In genomic region chr5:117095803-117096332, GRCh38 we compare ENCODE assay signal across 30 cellular contexts.
DNase-seq lines count a peak whose midpoint lies in the region; ATAC-seq and TF ChIP-seq lines count a peak whose summit lies in the region.
"Had no signal": no experiment of that assay in that cellular context is flagged by ENCODE, and none has a peak within 500 bp of the region (broad histone marks: within the 10 kb centered on the region; RNA-seq: fewer than 3 reads in every experiment).

No MANE protein-coding gene starts in this region.

- peaks cover 16% of the 10 kb centered on the region for H3K27me3 Mint-ChIP-seq in H9 (ENCODE audit: low read depth)
- H3K27me3 Mint-ChIP-seq: activated B cell treated with CpG ODN at 0.5 μM for 24 hours; natural killer cell treated with Interleukin-12 subunit alpha and Interleukin-12 subunit beta and Interleukin-15 and Interleukin-18, amount 100 ng/mL, for 72 hours had no signal

- H3K23ac ChIP-seq in H9 (ENCODE audit: insufficient read length, low read depth, low read length), result no peak overlapping the region

- no peak overlapping the region for H3T11ph ChIP-seq in H9 (ENCODE audit: low read length)

- peaks cover 24 to 25% of the 10 kb centered on the region in 2 experiments for H3K4me1 Mint-ChIP-seq in H9
- H3K4me1 Mint-ChIP-seq: activated B cell treated with CpG ODN at 0.5 μM for 24 hours; CD14-positive monocyte; stimulated activated effector memory CD8-positive, alpha-beta T cell treated with anti-CD3 and anti-CD28 coated beads, Interleukin-12 subunit alpha, Interleukin-12 subunit beta, amount 100 ng/mL, for 72 hours had no signal

- H3K9ac ChIP-seq in SK-N-MC (ENCODE audit: insufficient read length), result peak overlapping the region; percentile 12
- H3K9ac ChIP-seq in smooth muscle cell (ENCODE audit: low read depth), result no peak overlapping the region
- H3K9ac ChIP-seq in H9 (ENCODE audit: extremely low read depth, insufficient read length, low read length), result no peak overlapping the region

- no peak overlapping the region for H2BK12ac ChIP-seq in H9 (ENCODE audit: insufficient read length, low read depth, low read length)

- peak overlapping the region in 1 of 3 experiments; percentile 1; a peak in 1 of 7 replicates for H3K27ac Mint-ChIP-seq in H9
- H3K27ac Mint-ChIP-seq: activated B cell treated with CpG ODN at 0.5 μM for 24 hours; CD14-positive monocyte; natural killer cell treated with Interleukin-12 subunit alpha and Interleukin-12 subunit beta and Interleukin-15 and Interleukin-18, amount 100 ng/mL, for 72 hours; stimulated activated effector memory CD8-positive, alpha-beta T cell treated with anti-CD3 and anti-CD28 coated beads, Interleukin-12 subunit alpha, Interleukin-12 subunit beta, amount 100 ng/mL, for 72 hours had no signal

- no peaks in the 10 kb centered on the region for H4K20me1 ChIP-seq in smooth muscle cell (ENCODE audit: low read depth)
- no peaks in the 10 kb centered on the region for H4K20me1 ChIP-seq in H9 (ENCODE audit: control insufficient read depth, insufficient read depth, insufficient read length)

- H3K4ac ChIP-seq in H9 (ENCODE audit: low read depth, low read length), result no peak overlapping the region

- no peak overlapping the region for H4K8ac ChIP-seq in H9 (replicated peaks; ENCODE audit: insufficient read length, low read depth, low read length)

- peak; percentile 8 for DNase-seq in DMS 273 (lab: John Stamatoyannopoulos, UW; ENCODE audit: unreplicated experiment)
- no peak for DNase-seq in DMS 273 treated with DMSO at 0.1 percent for 48 hours (lab: John Stamatoyannopoulos, UW)
- DNase-seq in SK-N-MC (ENCODE audit: low read depth, low spot score), result no peak
- DNase-seq in medulla oblongata (ENCODE audit: extremely low spot score), result peak; percentile 13
- no peak for DNase-seq in smooth muscle cell (lab: John Stamatoyannopoulos, UW; ENCODE audit: unreplicated experiment)
- no peak for DNase-seq in H9
- no peak for DNase-seq in esophagus squamous epithelium (lab: John Stamatoyannopoulos, UW)
- DNase-seq: 8988T; activated B cell treated with CpG ODN at 0.5 μM for 24 hours; activated CD4-positive, alpha-beta T cell treated with anti-CD3 and anti-CD28 coated beads, Interleukin-2, amount 50 U/mL, for 1 hour; activated naive CD4-positive, alpha-beta T cell treated with Interleukin-2 at 50 U/mL for 16 hours; activated T-cell treated with anti-CD3 and anti-CD28 coated beads, Interleukin-2, amount 50 U/mL, for 48 hours; dermis blood vessel endothelial cell; hypothalamus; left ventricle myocardium superior; mucosa of descending colon; NCI-H1105; NCI-H2029; NCI-H446 treated with DMSO at 0.1 percent for 48 hours; NK-92 treated with Interleukin-12 subunit alpha and Interleukin-12 subunit beta, amount 100 ng/mL, for 24 hours; right lobe of liver; Right ventricle myocardium superior; stimulated activated CD4-positive, alpha-beta T cell treated with anti-CD3 and anti-CD28 coated beads, Interleukin-12 subunit alpha, Interleukin-12 subunit beta, amount 100 ng/mL, for 4 hours; stimulated activated CD4-positive, alpha-beta T cell treated with anti-CD3 and anti-CD28 coated beads, Interleukin-4, amount 100 ng/mL, for 24 hours; T1000; upper lobe of left lung had no signal

- no peak overlapping the region for H3K14ac ChIP-seq in H9 (ENCODE audit: insufficient read depth, low read length)

- ATAC-seq in GM21447 (IDR thresholded peaks at IDR 0.05; ENCODE audit: unreplicated experiment), result no peak
- ATAC-seq: left ventricle myocardium superior; mucosa of descending colon; natural killer cell treated with Interleukin-12 subunit alpha and Interleukin-12 subunit beta and Interleukin-15 and Interleukin-18, amount 100 ng/mL, for 72 hours; right lobe of liver; stimulated activated effector memory CD8-positive, alpha-beta T cell treated with anti-CD3 and anti-CD28 coated beads, Interleukin-12 subunit alpha, Interleukin-12 subunit beta, amount 100 ng/mL, for 72 hours had no signal

- H2AK5ac ChIP-seq in H9 (ENCODE audit: insufficient read length, low read length), result no peak overlapping the region

- WGBS in smooth muscle cell (ENCODE audit: low lambda C conversion rate), result 18% methylated on average over 4 of the region's 4 CpGs
- no CpG with 5 or more reads among the region's 4 CpGs for WGBS in H9 (ENCODE audit: extremely low coverage, insufficient read length, low lambda C conversion rate)
- 63 to 72% methylated on average over 4 of the region's 4 CpGs for WGBS in esophagus squamous epithelium, 2 donors

- H2AFZ ChIP-seq in smooth muscle cell (ENCODE audit: low read depth), result peak overlapping the region; percentile 89
- no peak overlapping the region for H2AFZ ChIP-seq in H9 (ENCODE audit: low read length)

- H3K9me3 Mint-ChIP-seq in H9, result no peaks in the 10 kb centered on the region; a peak in 1 of 5 replicates
- H3K9me3 Mint-ChIP-seq: activated B cell treated with CpG ODN at 0.5 μM for 24 hours had no signal

- H3K4me1 ChIP-seq in smooth muscle cell (ENCODE audit: low read depth), result peaks cover 24% of the 10 kb centered on the region
- peaks cover 3% of the 10 kb centered on the region; the same call in 1 of the 2 replicates for H3K4me1 ChIP-seq in H9 (ENCODE audit: insufficient read depth, low read length)
- no peaks in the 10 kb centered on the region for H3K4me1 ChIP-seq in esophagus squamous epithelium
- H3K4me1 ChIP-seq: right lobe of liver, upper lobe of left lung had no signal

- no peak for TF ChIP-seq POLR2A in esophagus squamous epithelium (IDR thresholded peaks at IDR 0.05)

- H4K5ac ChIP-seq in H9 (ENCODE audit: insufficient read length, low read depth, low read length), result no peak overlapping the region

- H3K36me3 ChIP-seq in SK-N-MC (ENCODE audit: insufficient read depth, low read length), result no peaks in the 10 kb centered on the region
- H3K36me3 ChIP-seq in smooth muscle cell (ENCODE audit: low read depth), result no peaks in the 10 kb centered on the region
- no peaks in the 10 kb centered on the region for H3K36me3 ChIP-seq in esophagus squamous epithelium
- H3K36me3 ChIP-seq: right lobe of liver, upper lobe of left lung had no signal

- no peak overlapping the region for H4K91ac ChIP-seq in H9 (ENCODE audit: insufficient read length, low read depth, low read length)

- intact Hi-C loops in esophagus squamous epithelium (cut with DNase I), result no loop called here

- no peak overlapping the region for H2BK15ac ChIP-seq in H9 (ENCODE audit: low read depth, low read length)

- H3K27me3 ChIP-seq in smooth muscle cell (ENCODE audit: low read depth) (no peaks in the 10 kb centered on the region), H9 (ENCODE audit: insufficient read depth, low read length) (no peaks in the 10 kb centered on the region), esophagus squamous epithelium (no peaks in the 10 kb centered on the region)
- H3K27me3 ChIP-seq: right lobe of liver, upper lobe of left lung had no signal

- H3K36me3 Mint-ChIP-seq in H9 (ENCODE audit: insufficient read depth in 1 of 3, low read depth in 3 of 3), result no peaks in the 10 kb centered on the region
- H3K36me3 Mint-ChIP-seq: CD14-positive monocyte; stimulated activated effector memory CD8-positive, alpha-beta T cell treated with anti-CD3 and anti-CD28 coated beads, Interleukin-12 subunit alpha, Interleukin-12 subunit beta, amount 100 ng/mL, for 72 hours had no signal

- TF ChIP-seq CTCF in smooth muscle cell (IDR thresholded peaks at IDR 0.05; ENCODE audit: borderline replicate concordance, insufficient read depth, poor library complexity, severe bottlenecking) (no peak), H9 (conservative IDR thresholded peaks at IDR 0.05) (no peak), esophagus squamous epithelium (IDR thresholded peaks at IDR 0.05) (no peak)

- H3K79me1 ChIP-seq in H9 (ENCODE audit: insufficient read depth, low read depth, low read length, poor library complexity, severe bottlenecking), result no peaks in the 10 kb centered on the region

- no peak overlapping the region for H3K18ac ChIP-seq in H9 (ENCODE audit: insufficient read length, low read depth, low read length)

- H3K9me3 ChIP-seq in SK-N-MC (ENCODE audit: low read depth, low read length), result no peaks in the 10 kb centered on the region
- no peaks in the 10 kb centered on the region for H3K9me3 ChIP-seq in smooth muscle cell (replicated peaks; ENCODE audit: low read depth)
- no peaks in the 10 kb centered on the region for H3K9me3 ChIP-seq in H9 (ENCODE audit: control insufficient read depth, low read depth, low read length)
- H3K9me3 ChIP-seq in esophagus squamous epithelium, result no peaks in the 10 kb centered on the region
- H3K9me3 ChIP-seq: mucosa of descending colon, right lobe of liver, upper lobe of left lung had no signal

- H3K27ac ChIP-seq in SK-N-MC (no peak overlapping the region), smooth muscle cell (ENCODE audit: low read depth) (no peak overlapping the region), H9 (ENCODE audit: insufficient read length, low read depth, low read length) (no peak overlapping the region), esophagus squamous epithelium (no peak overlapping the region)
- H3K27ac ChIP-seq: right lobe of liver, upper lobe of left lung had no signal

- H2BK5ac ChIP-seq in H9 (ENCODE audit: insufficient read length, low read length), result no peak overlapping the region

- H3K4me3 Mint-ChIP-seq in H9, result no peak overlapping the region
- H3K4me3 Mint-ChIP-seq: activated B cell treated with CpG ODN at 0.5 μM for 24 hours; CD14-positive monocyte; natural killer cell treated with Interleukin-12 subunit alpha and Interleukin-12 subunit beta and Interleukin-15 and Interleukin-18, amount 100 ng/mL, for 72 hours; stimulated activated effector memory CD8-positive, alpha-beta T cell treated with anti-CD3 and anti-CD28 coated beads, Interleukin-12 subunit alpha, Interleukin-12 subunit beta, amount 100 ng/mL, for 72 hours had no signal

- no peak overlapping the region for H3K56ac ChIP-seq in H9 (ENCODE audit: insufficient read length, low read depth, low read length)

- H3K4me3 ChIP-seq in SK-N-MC (no peak overlapping the region), smooth muscle cell (no peak overlapping the region), esophagus squamous epithelium (no peak overlapping the region)
- H3K4me3 ChIP-seq: mucosa of descending colon, right lobe of liver, upper lobe of left lung had no signal

- no peaks in the 10 kb centered on the region for H3K79me2 ChIP-seq in smooth muscle cell (ENCODE audit: low read depth)
- no peaks in the 10 kb centered on the region for H3K79me2 ChIP-seq in H9 (ENCODE audit: insufficient read depth, low read length)

- H2BK120ac ChIP-seq in H9 (ENCODE audit: low read depth, low read length, poor library complexity, severe bottlenecking), result no peak overlapping the region

- peak overlapping the region; percentile 17 for H3K4me2 ChIP-seq in smooth muscle cell
- H3K4me2 ChIP-seq in H9 (ENCODE audit: insufficient read depth, insufficient read length, low read length), result no peak overlapping the region

- H3F3A ChIP-seq in smooth muscle cell (ENCODE audit: low read depth), result no peaks in the 10 kb centered on the region

- no peak overlapping the region for H2BK20ac ChIP-seq in H9 (ENCODE audit: low read depth, low read length, poor library complexity, severe bottlenecking)

- H3K23me2 ChIP-seq in H9 (ENCODE audit: insufficient read length, low read depth, low read length, poor library complexity, severe bottlenecking), result no peaks in the 10 kb centered on the region

Comparison
In these comparisons a context has a peak if more than half of its experiments do, and no peak if none do; other contexts are left out.
1. DNase-seq: peak in DMS 273 (single experiment) and medulla oblongata (single experiment); none in DMS 273 treated with DMSO at 0.1 percent for 48 hours (single experiment), SK-N-MC (single experiment), smooth muscle cell (single experiment), H9 (single experiment) and esophagus squamous epithelium (single experiment).